In genomic region chr6:135196739-135197510, GRCh38 we compare ENCODE assay signal across 17 cellular contexts. TPM values are rescaled to one million over a fixed set of nuclear protein-coding genes. Genes with fewer than 3 reads are reported as not detected.
DNase-seq lines count a peak whose midpoint lies in the region; ATAC-seq and TF ChIP-seq lines count a peak whose summit lies in the region.
"Had no signal": no experiment of that assay in that cellular context is flagged by ENCODE, and none has a peak within 500 bp of the region (broad histone marks: within the 10 kb centered on the region; RNA-seq: fewer than 3 reads in every experiment).

No MANE protein-coding gene starts in this region.

- no peak for ATAC-seq in natural killer cell treated with Interleukin-12 subunit alpha and Interleukin-12 subunit beta and Interleukin-15 and Interleukin-18, amount 100 ng/mL, for 72 hours
- ATAC-seq in natural killer cell = no peak
- peak; percentile 71 for ATAC-seq in activated naive CD8-positive, alpha-beta T cell treated with anti-CD3 and anti-CD28 coated beads, Interleukin-2, amount 50 U/mL, for 24 hours
- ATAC-seq in stimulated activated naive CD8-positive, alpha-beta T cell treated with anti-CD3 and anti-CD28 coated beads, Interleukin-15, amount 100 ng/mL, for 72 hours = peak; percentile 59
- ATAC-seq in GM18907 (IDR thresholded peaks at IDR 0.05; ENCODE audit: unreplicated experiment) = no peak
- ATAC-seq: esophagus mucosa, mucosa of descending colon had no signal

- H3K36me3 ChIP-seq in Loucy (ENCODE audit: insufficient read depth, low read length) = peaks cover 97% of the 10 kb centered on the region
- H3K36me3 ChIP-seq: SJSA1 had no signal

- H3F3A ChIP-seq in Loucy (ENCODE audit: low read depth) = peaks cover 15% of the 10 kb centered on the region; the same call in 1 of the 2 replicates

- TF ChIP-seq CTCF in natural killer cell (IDR thresholded peaks at IDR 0.05) (no peak), Loucy (conservative IDR thresholded peaks at IDR 0.05; ENCODE audit: low read length) (no peak)

- H3K4me3 ChIP-seq in Loucy (ENCODE audit: low read length, poor library complexity, severe bottlenecking) = no peak overlapping the region
- H3K4me3 ChIP-seq: mucosa of descending colon, SJSA1, smooth muscle cell had no signal

- H3K9me3 Mint-ChIP-seq in natural killer cell treated with Interleukin-12 subunit alpha and Interleukin-12 subunit beta and Interleukin-15 and Interleukin-18, amount 100 ng/mL, for 72 hours = no peaks in the 10 kb centered on the region
- H3K9me3 Mint-ChIP-seq in natural killer cell = no peaks in the 10 kb centered on the region
- H3K9me3 Mint-ChIP-seq in activated naive CD8-positive, alpha-beta T cell treated with anti-CD3 and anti-CD28 coated beads, Interleukin-2, amount 50 U/mL, for 24 hours = no peaks in the 10 kb centered on the region
- no peaks in the 10 kb centered on the region for H3K9me3 Mint-ChIP-seq in stimulated activated naive CD8-positive, alpha-beta T cell treated with anti-CD3 and anti-CD28 coated beads, Interleukin-15, amount 100 ng/mL, for 72 hours

- no peaks in the 10 kb centered on the region for H3K9me2 ChIP-seq in Loucy (replicated peaks; ENCODE audit: low read depth, low read length)

- no peaks in the 10 kb centered on the region for H3K27me3 Mint-ChIP-seq in natural killer cell treated with Interleukin-12 subunit alpha and Interleukin-12 subunit beta and Interleukin-15 and Interleukin-18, amount 100 ng/mL, for 72 hours
- no peaks in the 10 kb centered on the region for H3K27me3 Mint-ChIP-seq in natural killer cell (ENCODE audit: low read depth in 2 of 2)
- H3K27me3 Mint-ChIP-seq in activated naive CD8-positive, alpha-beta T cell treated with anti-CD3 and anti-CD28 coated beads, Interleukin-2, amount 50 U/mL, for 24 hours = no peaks in the 10 kb centered on the region
- H3K27me3 Mint-ChIP-seq in stimulated activated naive CD8-positive, alpha-beta T cell treated with anti-CD3 and anti-CD28 coated beads, Interleukin-15, amount 100 ng/mL, for 72 hours = no peaks in the 10 kb centered on the region

- peak overlapping the region in 1 of 2 donors; percentile 15 for H3K27ac Mint-ChIP-seq in natural killer cell treated with Interleukin-12 subunit alpha and Interleukin-12 subunit beta and Interleukin-15 and Interleukin-18, amount 100 ng/mL, for 72 hours
- no peak overlapping the region for H3K27ac Mint-ChIP-seq in natural killer cell
- peak overlapping the region; percentile 61 for H3K27ac Mint-ChIP-seq in activated naive CD8-positive, alpha-beta T cell treated with anti-CD3 and anti-CD28 coated beads, Interleukin-2, amount 50 U/mL, for 24 hours
- no peak overlapping the region for H3K27ac Mint-ChIP-seq in stimulated activated naive CD8-positive, alpha-beta T cell treated with anti-CD3 and anti-CD28 coated beads, Interleukin-15, amount 100 ng/mL, for 72 hours

- intact Hi-C loops in natural killer cell (cut with micrococcal nuclease) = no loop called here

- peaks cover 54% of the 10 kb centered on the region for H3K36me3 Mint-ChIP-seq in natural killer cell treated with Interleukin-12 subunit alpha and Interleukin-12 subunit beta and Interleukin-15 and Interleukin-18, amount 100 ng/mL, for 72 hours
- no peaks in the 10 kb centered on the region for H3K36me3 Mint-ChIP-seq in natural killer cell
- H3K36me3 Mint-ChIP-seq in activated naive CD8-positive, alpha-beta T cell treated with anti-CD3 and anti-CD28 coated beads, Interleukin-2, amount 50 U/mL, for 24 hours (ENCODE audit: low read depth) = peaks cover 64% of the 10 kb centered on the region

- no peaks in the 10 kb centered on the region for H3K27me3 ChIP-seq in Loucy (ENCODE audit: insufficient read depth, low read length, poor library complexity, severe bottlenecking)

- H3K9ac ChIP-seq in Loucy (ENCODE audit: low read depth, low read length, poor library complexity, severe bottlenecking) = no peak overlapping the region

- H3K9me3 ChIP-seq in Loucy (ENCODE audit: insufficient read depth, low read depth, low read length) = no peaks in the 10 kb centered on the region
- H3K9me3 ChIP-seq: mucosa of descending colon, SJSA1 had no signal

- peaks cover 55% of the 10 kb centered on the region for H3K4me1 ChIP-seq in Loucy (ENCODE audit: insufficient read depth, low read length, poor library complexity, severe bottlenecking)
- H3K4me1 ChIP-seq: SJSA1 had no signal

- no peak overlapping the region for H2AFZ ChIP-seq in Loucy (ENCODE audit: low read length)

- peaks cover 91% of the 10 kb centered on the region for H3K79me2 ChIP-seq in Loucy (ENCODE audit: insufficient read depth, low read length)

- peaks cover 4 to 19% of the 10 kb centered on the region in 2 donors for H3K4me1 Mint-ChIP-seq in natural killer cell treated with Interleukin-12 subunit alpha and Interleukin-12 subunit beta and Interleukin-15 and Interleukin-18, amount 100 ng/mL, for 72 hours (ENCODE audit: low read depth in 2 of 2)
- no peaks in the 10 kb centered on the region for H3K4me1 Mint-ChIP-seq in natural killer cell
- H3K4me1 Mint-ChIP-seq in activated naive CD8-positive, alpha-beta T cell treated with anti-CD3 and anti-CD28 coated beads, Interleukin-2, amount 50 U/mL, for 24 hours = peaks cover 20% of the 10 kb centered on the region
- H3K4me1 Mint-ChIP-seq in stimulated activated naive CD8-positive, alpha-beta T cell treated with anti-CD3 and anti-CD28 coated beads, Interleukin-15, amount 100 ng/mL, for 72 hours = peaks cover 48% of the 10 kb centered on the region

- H4K20me1 ChIP-seq in Loucy (ENCODE audit: insufficient read depth, low read length, poor library complexity, severe bottlenecking) = peaks cover 94% of the 10 kb centered on the region

- peak overlapping the region; percentile 29 for H3K4me3 Mint-ChIP-seq in natural killer cell treated with Interleukin-12 subunit alpha and Interleukin-12 subunit beta and Interleukin-15 and Interleukin-18, amount 100 ng/mL, for 72 hours
- H3K4me3 Mint-ChIP-seq in natural killer cell = no peak overlapping the region
- H3K4me3 Mint-ChIP-seq in activated naive CD8-positive, alpha-beta T cell treated with anti-CD3 and anti-CD28 coated beads, Interleukin-2, amount 50 U/mL, for 24 hours = no peak overlapping the region
- no peak overlapping the region for H3K4me3 Mint-ChIP-seq in stimulated activated naive CD8-positive, alpha-beta T cell treated with anti-CD3 and anti-CD28 coated beads, Interleukin-15, amount 100 ng/mL, for 72 hours

- no peak for DNase-seq in natural killer cell treated with Interleukin-12 subunit alpha and Interleukin-12 subunit beta and Interleukin-15 and Interleukin-18, amount 100 ng/mL, for 72 hours (ENCODE audit: low spot score)
- DNase-seq in natural killer cell (no peak), nucleus accumbens (lab: John Stamatoyannopoulos, UW) (no peak), ecto neural progenitor cell (ENCODE audit: low spot score) (no peak)
- no peak for DNase-seq in activated naive CD8-positive, alpha-beta T cell treated with anti-CD3 and anti-CD28 coated beads, Interleukin-2, amount 50 U/mL, for 24 hours
- DNase-seq in stimulated activated naive CD8-positive, alpha-beta T cell treated with anti-CD3 and anti-CD28 coated beads, Interleukin-15, amount 100 ng/mL, for 72 hours = no peak
- DNase-seq: activated CD8-positive, alpha-beta memory T cell treated with anti-CD3 and anti-CD28 coated beads, Interleukin-2, amount 50 U/mL, for 48 hours; dermis blood vessel endothelial cell; kidney glomerular epithelial cell; mucosa of descending colon had no signal

- H3K4me2 ChIP-seq in Loucy (ENCODE audit: low read depth, low read length, poor library complexity, severe bottlenecking) = peak overlapping the region; percentile 46
- H3K4me2 ChIP-seq: smooth muscle cell had no signal

RNA-seq across cellular contexts. Expression of gene MYB, which starts 15.8 kb away (rescaled TPM):
- total RNA-seq in natural killer cell treated with Interleukin-12 subunit alpha and Interleukin-12 subunit beta and Interleukin-15 and Interleukin-18, amount 100 ng/mL, for 72 hours = 100 to 1,000 TPM in 1 of 2 donors, 10 to 100 TPM in 1; 66.1 to 145 TPM
- 1 to 10 TPM in 2 of 3 donors, under 1 TPM in 1; 0.40 to 3.5 (median 1.3) TPM for total RNA-seq in natural killer cell
- total RNA-seq: astrocyte, MCF 10A had no signal

Comparison
In these comparisons a context has a peak if more than half of its experiments do, and no peak if none do; other contexts are left out.
1. RNA of gene MYB, which starts 15.8 kb away (total RNA-seq): 66.1 to 145 TPM in natural killer cell treated with Interleukin-12 subunit alpha and Interleukin-12 subunit beta and Interleukin-15 and Interleukin-18, amount 100 ng/mL, for 72 hours; 0.40 to 3.5 TPM in natural killer cell; every median in the first group is over 10 times any median in the second.
2. ATAC-seq: peak in activated naive CD8-positive, alpha-beta T cell treated with anti-CD3 and anti-CD28 coated beads, Interleukin-2, amount 50 U/mL, for 24 hours (single experiment) and stimulated activated naive CD8-positive, alpha-beta T cell treated with anti-CD3 and anti-CD28 coated beads, Interleukin-15, amount 100 ng/mL, for 72 hours (single experiment); none in natural killer cell treated with Interleukin-12 subunit alpha and Interleukin-12 subunit beta and Interleukin-15 and Interleukin-18, amount 100 ng/mL, for 72 hours (0 of 2), natural killer cell (0 of 3) and GM18907 (single experiment).